ENCODE assay signal across 18 cellular contexts in the genomic region with DNA sequence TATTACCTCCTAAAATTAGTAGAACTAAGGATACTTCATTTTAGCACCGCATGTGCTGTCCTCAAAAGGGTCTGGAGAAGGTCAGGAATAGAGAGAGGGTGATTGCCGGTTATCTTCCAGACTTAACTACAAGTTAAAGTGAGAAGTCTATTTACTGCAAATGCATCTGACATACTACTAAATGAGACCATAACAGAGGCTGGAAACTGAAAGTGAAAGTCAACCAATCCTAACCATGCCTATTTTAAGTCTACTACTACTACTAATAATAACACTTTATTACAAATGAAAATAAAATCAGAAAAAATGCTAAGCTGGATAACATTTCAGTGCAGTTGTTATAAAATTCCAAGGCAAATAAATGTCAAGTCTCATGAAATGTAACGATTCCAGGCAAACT.
A peak's percentile ranks its signal among the peaks of the same experiment; 100 is the strongest.
DNase-seq lines count a peak whose midpoint lies in the region; ATAC-seq and TF ChIP-seq lines count a peak whose summit lies in the region.
"Had no signal": no experiment of that assay in that cellular context is flagged by ENCODE, and none has a peak within 500 bp of the region (broad histone marks: within the 10 kb centered on the region; RNA-seq: fewer than 3 reads in every experiment).

No MANE protein-coding gene starts in this region.

- H3K56ac ChIP-seq in IMR-90 (ENCODE audit: extremely low read depth, insufficient read depth, low read length), result no peak overlapping the region

- H4K5ac ChIP-seq in IMR-90 (ENCODE audit: low read depth, low read length), result no peak overlapping the region

- H3K27ac ChIP-seq in BLaER1 (peak overlapping the region; percentile 20; the same call in 1 of the 2 replicates), IMR-90 (ENCODE audit: insufficient read depth, low read length) (no peak overlapping the region), mesenchymal stem cell (ENCODE audit: low read length, poor library complexity, severe bottlenecking) (no peak overlapping the region)
- H3K27ac ChIP-seq: SK-N-MC, VCaP had no signal

- H3K4me1 ChIP-seq in BLaER1 (peaks cover 21% of the 10 kb centered on the region), IMR-90 (ENCODE audit: control insufficient read depth, insufficient read depth, low read length) (no peaks in the 10 kb centered on the region), mesenchymal stem cell (ENCODE audit: control insufficient read depth, insufficient read depth, low read depth, low read length) (no peaks in the 10 kb centered on the region)
- H3K4me1 ChIP-seq: HAP-1 had no signal

- H3K9me3 Mint-ChIP-seq in activated T-helper 2 cell treated with anti-CD3 and anti-CD28 coated beads, Interferon-gamma antibody, Interleukin-2, Interleukin-4, amounts not matched to agents 10 μg/mL and 5 μg/mL and 100 μg/mL, durations not matched to agents 14 hours and 24 hours and 36 hours, result no peaks in the 10 kb centered on the region
- H3K9me3 Mint-ChIP-seq in activated CD4-positive, alpha-beta memory T cell treated with anti-CD3 and anti-CD28 coated beads, Interleukin-2, amount 10 ng/mL, durations not matched to agents 7 days and 5 days, result no peaks in the 10 kb centered on the region

- ATAC-seq in IMR-90 (ENCODE audit: low read depth) (peak; percentile 40; the same call in 1 of the 2 replicates), GM21717 (IDR thresholded peaks at IDR 0.05; ENCODE audit: unreplicated experiment) (no peak)
- ATAC-seq: left ventricle myocardium superior; naive thymus-derived CD8-positive, alpha-beta T cell had no signal

- H3K9me1 ChIP-seq in IMR-90 (ENCODE audit: insufficient read depth, low read length), result no peaks in the 10 kb centered on the region

- H3K14ac ChIP-seq in IMR-90 (replicated peaks; ENCODE audit: low read depth, low read length) (no peak overlapping the region), mesenchymal stem cell (ENCODE audit: low read length in 2 of 2) (no peak overlapping the region)

- CTCF ChIA-PET in IMR-90 (lab: Yijun Ruan, JAX), result no interaction called here
- CTCF ChIA-PET in activated CD4-positive, alpha-beta memory T cell treated with anti-CD3 and anti-CD28 coated beads, Interleukin-2, amount 10 ng/mL, durations not matched to agents 7 days and 5 days (lab: Charles Lee), result no interaction called here

- no peaks in the 10 kb centered on the region for H3K36me3 Mint-ChIP-seq in activated T-helper 2 cell treated with anti-CD3 and anti-CD28 coated beads, Interferon-gamma antibody, Interleukin-2, Interleukin-4, amounts not matched to agents 10 μg/mL and 5 μg/mL and 100 μg/mL, durations not matched to agents 14 hours and 24 hours and 36 hours (ENCODE audit: low read depth)
- H3K36me3 Mint-ChIP-seq in activated CD4-positive, alpha-beta memory T cell treated with anti-CD3 and anti-CD28 coated beads, Interleukin-2, amount 10 ng/mL, durations not matched to agents 7 days and 5 days (ENCODE audit: low read depth), result no peaks in the 10 kb centered on the region
- H3K36me3 Mint-ChIP-seq: type B pancreatic cell had no signal

- H3K4me3 Mint-ChIP-seq in activated T-helper 2 cell treated with anti-CD3 and anti-CD28 coated beads, Interferon-gamma antibody, Interleukin-2, Interleukin-4, amounts not matched to agents 10 μg/mL and 5 μg/mL and 100 μg/mL, durations not matched to agents 14 hours and 24 hours and 36 hours (ENCODE audit: low read depth), result no peak overlapping the region
- no peak overlapping the region for H3K4me3 Mint-ChIP-seq in activated CD4-positive, alpha-beta memory T cell treated with anti-CD3 and anti-CD28 coated beads, Interleukin-2, amount 10 ng/mL, durations not matched to agents 7 days and 5 days
- H3K4me3 Mint-ChIP-seq: type B pancreatic cell had no signal

- H2AFZ ChIP-seq in IMR-90 (replicated peaks; ENCODE audit: low read length, poor library complexity), result no peak overlapping the region
- no peak overlapping the region for H2AFZ ChIP-seq in mesenchymal stem cell (ENCODE audit: low read depth, low read length)

- peaks cover 2% of the 10 kb centered on the region for H3K27me3 Mint-ChIP-seq in activated T-helper 2 cell treated with anti-CD3 and anti-CD28 coated beads, Interferon-gamma antibody, Interleukin-2, Interleukin-4, amounts not matched to agents 10 μg/mL and 5 μg/mL and 100 μg/mL, durations not matched to agents 14 hours and 24 hours and 36 hours (ENCODE audit: low read depth)
- H3K27me3 Mint-ChIP-seq in activated CD4-positive, alpha-beta memory T cell treated with anti-CD3 and anti-CD28 coated beads, Interleukin-2, amount 10 ng/mL, durations not matched to agents 7 days and 5 days, result peaks cover 3% of the 10 kb centered on the region
- H3K27me3 Mint-ChIP-seq: type B pancreatic cell had no signal

- no peak overlapping the region for H2AK9ac ChIP-seq in IMR-90 (replicated peaks; ENCODE audit: low read depth, low read length, poor library complexity)

- no peak for TF ChIP-seq POLR2A in IMR-90 (IDR thresholded peaks at IDR 0.05; ENCODE audit: low read depth, low read length)

- H3K36me3 ChIP-seq in BLaER1 (peaks cover 13% of the 10 kb centered on the region), IMR-90 (ENCODE audit: control insufficient read depth, insufficient read depth, low read length) (no peaks in the 10 kb centered on the region), mesenchymal stem cell (ENCODE audit: control insufficient read depth in 1 of 2, insufficient read depth in 2 of 2, low read depth in 1 of 2, low read length in 2 of 2) (no peaks in the 10 kb centered on the region)
- H3K36me3 ChIP-seq: HAP-1 had no signal

- intact Hi-C loops in IMR-90 (cut with micrococcal nuclease), result no loop called here
- intact Hi-C loops in activated T-helper 2 cell treated with anti-CD3 and anti-CD28 coated beads, Interferon-gamma antibody, Interleukin-2, Interleukin-4, amounts not matched to agents 10 μg/mL and 5 μg/mL and 100 μg/mL, durations not matched to agents 14 hours and 24 hours and 36 hours (cut with micrococcal nuclease), result no loop called here

- no peaks in the 10 kb centered on the region for H3K4me1 Mint-ChIP-seq in activated T-helper 2 cell treated with anti-CD3 and anti-CD28 coated beads, Interferon-gamma antibody, Interleukin-2, Interleukin-4, amounts not matched to agents 10 μg/mL and 5 μg/mL and 100 μg/mL, durations not matched to agents 14 hours and 24 hours and 36 hours (ENCODE audit: low read depth)
- no peaks in the 10 kb centered on the region for H3K4me1 Mint-ChIP-seq in activated CD4-positive, alpha-beta memory T cell treated with anti-CD3 and anti-CD28 coated beads, Interleukin-2, amount 10 ng/mL, durations not matched to agents 7 days and 5 days

- POLR2A ChIA-PET in IMR-90 (lab: Charles Lee; ENCODE audit: unreplicated experiment), result interaction anchor here (0.6 kb wide), 1 partner anchor 42 kb away, joined by 3 read pairs; no protein-coding TSS in a partner anchor
- POLR2A ChIA-PET in activated CD4-positive, alpha-beta memory T cell treated with anti-CD3 and anti-CD28 coated beads, Interleukin-2, amount 10 ng/mL, durations not matched to agents 7 days and 5 days (lab: Charles Lee), result no interaction called here

- no peak overlapping the region for H4K91ac ChIP-seq in IMR-90 (ENCODE audit: insufficient read depth, low read depth, low read length)
- no peak overlapping the region for H4K91ac ChIP-seq in mesenchymal stem cell (ENCODE audit: low read length)

- no peak for TF ChIP-seq RAD21 in IMR-90 (IDR thresholded peaks at IDR 0.05; ENCODE audit: low read length)

- H3K18ac ChIP-seq in IMR-90 (ENCODE audit: low read depth, low read length) (no peak overlapping the region), mesenchymal stem cell (ENCODE audit: low read depth in 1 of 2, low read length in 2 of 2) (no peak overlapping the region)

- H3K4ac ChIP-seq in IMR-90 (ENCODE audit: low read depth, low read length) (no peak overlapping the region), mesenchymal stem cell (ENCODE audit: low read depth in 1 of 2, low read length in 2 of 2) (no peak overlapping the region)

- H2BK12ac ChIP-seq in mesenchymal stem cell (ENCODE audit: low read length in 2 of 2), result no peak overlapping the region

- DNase-seq in IMR-90, result peak; percentile 15
- peak; percentile 42 for DNase-seq in astrocyte of the spinal cord (ENCODE audit: low read depth, low spot score)
- DNase-seq in mesenchymal stem cell, result peak; percentile 42
- DNase-seq in SIG-M5 (lab: John Stamatoyannopoulos, UW), result no peak
- no peak for DNase-seq in activated T-helper 2 cell treated with anti-CD3 and anti-CD28 coated beads, Interferon-gamma antibody, Interleukin-2, Interleukin-4, amounts not matched to agents 10 μg/mL and 5 μg/mL and 100 μg/mL, durations not matched to agents 14 hours and 24 hours and 36 hours (ENCODE audit: low spot score)
- DNase-seq in activated CD4-positive, alpha-beta memory T cell treated with anti-CD3 and anti-CD28 coated beads, Interleukin-2, amount 10 ng/mL, durations not matched to agents 7 days and 5 days, result no peak
- DNase-seq: activated gamma-delta T cell; EL; left ventricle myocardium superior; naive thymus-derived CD8-positive, alpha-beta T cell; NCI-H446 treated with DMSO at 0.1 percent for 48 hours; stimulated activated CD4-positive, alpha-beta T cell treated with anti-CD3 and anti-CD28 coated beads, Interleukin-4, amount 100 ng/mL, for 24 hours had no signal

- no peak overlapping the region for H3K27ac Mint-ChIP-seq in activated T-helper 2 cell treated with anti-CD3 and anti-CD28 coated beads, Interferon-gamma antibody, Interleukin-2, Interleukin-4, amounts not matched to agents 10 μg/mL and 5 μg/mL and 100 μg/mL, durations not matched to agents 14 hours and 24 hours and 36 hours
- H3K27ac Mint-ChIP-seq in activated CD4-positive, alpha-beta memory T cell treated with anti-CD3 and anti-CD28 coated beads, Interleukin-2, amount 10 ng/mL, durations not matched to agents 7 days and 5 days, result no peak overlapping the region
- H3K27ac Mint-ChIP-seq: type B pancreatic cell had no signal

- peaks cover 44% of the 10 kb centered on the region for H3K9me3 ChIP-seq in BLaER1
- no peaks in the 10 kb centered on the region for H3K9me3 ChIP-seq in IMR-90 (ENCODE audit: control insufficient read depth, insufficient read depth, low read length)
- H3K9me3 ChIP-seq in mesenchymal stem cell (ENCODE audit: control insufficient read depth, low read length), result no peaks in the 10 kb centered on the region
- H3K9me3 ChIP-seq: HAP-1 had no signal

- H3K79me1 ChIP-seq in IMR-90 (ENCODE audit: low read depth in 1 of 2, low read length in 2 of 2) (no peaks in the 10 kb centered on the region), mesenchymal stem cell (replicated peaks; ENCODE audit: low read length, poor library complexity, severe bottlenecking) (no peaks in the 10 kb centered on the region)

- H3K27me3 ChIP-seq in BLaER1 (no peaks in the 10 kb centered on the region), IMR-90 (ENCODE audit: control insufficient read depth, insufficient read depth, low read length) (no peaks in the 10 kb centered on the region), mesenchymal stem cell (ENCODE audit: control insufficient read depth in 1 of 2, insufficient read depth in 1 of 2, low read length in 2 of 2) (peaks cover 0 to 3% of the 10 kb centered on the region in 2 experiments)

- whole genome bisulfite sequencing in IMR-90 (ENCODE audit: extremely low coverage in 2 of 2, insufficient read length in 1 of 2), 2 experiments, result no CpG with 5 or more reads among the region's 3 CpGs
- 88% methylated on average over 1 of the region's 3 CpGs for WGBS in mesenchymal stem cell

- H4K8ac ChIP-seq in IMR-90 (ENCODE audit: low read depth in 2 of 2, low read length in 2 of 2) (no peak overlapping the region), mesenchymal stem cell (ENCODE audit: low read length) (no peak overlapping the region)

- TF ChIP-seq CTCF in IMR-90 (conservative IDR thresholded peaks at IDR 0.05; ENCODE audit: low read depth, low read length) (no peak), astrocyte of the spinal cord (IDR thresholded peaks at IDR 0.05; ENCODE audit: low read depth, low read length) (no peak)

- H3K4me3 ChIP-seq in BLaER1 (no peak overlapping the region), IMR-90 (ENCODE audit: insufficient read depth, low read depth, low read length) (peak overlapping the region; percentile 29; the same call in 1 of the 2 replicates), astrocyte of the spinal cord (ENCODE audit: low read depth, low read length) (no peak overlapping the region), mesenchymal stem cell (ENCODE audit: insufficient read depth in 1 of 2, low read depth in 1 of 2, low read length in 2 of 2) (peak overlapping the region in 1 of 2 experiments; percentile 53)
- H3K4me3 ChIP-seq: HAP-1, SK-N-MC had no signal

- no peak overlapping the region for H2BK20ac ChIP-seq in IMR-90 (ENCODE audit: low read depth, low read length)

- dilution Hi-C loops in IMR-90 (cut with HindIII; ENCODE audit: low sequenced_read_pairs, unreplicated experiment), result no loop called here

- H2BK5ac ChIP-seq in IMR-90 (ENCODE audit: low read depth, low read length, poor library complexity, severe bottlenecking), result no peak overlapping the region
- no peak overlapping the region for H2BK5ac ChIP-seq in mesenchymal stem cell (ENCODE audit: low read depth, low read length, poor library complexity, severe bottlenecking)

- BruUV-seq in IMR-90 (replicated peaks; lab: Mats Ljungman, UMichigan), result no TSS peak

- H2BK15ac ChIP-seq in IMR-90 (ENCODE audit: low read depth, low read length) (no peak overlapping the region), mesenchymal stem cell (ENCODE audit: low read depth, poor library complexity, severe bottlenecking) (no peak overlapping the region)

- H2BK120ac ChIP-seq in IMR-90 (ENCODE audit: low read depth, low read length), result no peak overlapping the region
- H2BK120ac ChIP-seq in mesenchymal stem cell (ENCODE audit: low read depth, low read length), result no peak overlapping the region

- H2AK5ac ChIP-seq in IMR-90 (ENCODE audit: low read depth, low read length), result no peak overlapping the region
- H2AK5ac ChIP-seq in mesenchymal stem cell (ENCODE audit: low read length, severe bottlenecking), result no peak overlapping the region

- no peaks in the 10 kb centered on the region; the same call in 1 of the 2 replicates for H4K20me1 ChIP-seq in BLaER1
- H4K20me1 ChIP-seq in IMR-90 (ENCODE audit: insufficient read depth, low read length), result no peaks in the 10 kb centered on the region

- H3K23ac ChIP-seq in IMR-90 (ENCODE audit: low read depth, low read length), result no peak overlapping the region
- H3K23ac ChIP-seq in mesenchymal stem cell (ENCODE audit: low read length in 2 of 2), result no peak overlapping the region

- H3K4me2 ChIP-seq in BLaER1 (peak overlapping the region; percentile 59), IMR-90 (ENCODE audit: low read depth, low read length) (peak overlapping the region; percentile 78), mesenchymal stem cell (ENCODE audit: low read length, poor library complexity, severe bottlenecking) (no peak overlapping the region)

- H3K9ac ChIP-seq in BLaER1 (peak overlapping the region; percentile 13; the same call in 1 of the 2 replicates), IMR-90 (ENCODE audit: low read depth, low read length) (no peak overlapping the region), mesenchymal stem cell (ENCODE audit: low read length) (no peak overlapping the region)

- in situ Hi-C loops in IMR-90 (cut with MboI; ENCODE audit: low sequenced_read_pairs) (no loop called here), astrocyte of the spinal cord (cut with HindIII; ENCODE audit: low sequenced_read_pairs) (no loop called here)

Comparison
In these comparisons a context has a peak if more than half of its experiments do, and no peak if none do; other contexts are left out.
1. DNase-seq: peak in IMR-90 (single experiment), astrocyte of the spinal cord (single experiment) and mesenchymal stem cell (single experiment); none in SIG-M5 (single experiment), activated T-helper 2 cell treated with anti-CD3 and anti-CD28 coated beads, Interferon-gamma antibody, Interleukin-2, Interleukin-4, amounts not matched to agents 10 μg/mL and 5 μg/mL and 100 μg/mL, durations not matched to agents 14 hours and 24 hours and 36 hours (single experiment) and activated CD4-positive, alpha-beta memory T cell treated with anti-CD3 and anti-CD28 coated beads, Interleukin-2, amount 10 ng/mL, durations not matched to agents 7 days and 5 days (single experiment).